In the genomic region with DNA sequence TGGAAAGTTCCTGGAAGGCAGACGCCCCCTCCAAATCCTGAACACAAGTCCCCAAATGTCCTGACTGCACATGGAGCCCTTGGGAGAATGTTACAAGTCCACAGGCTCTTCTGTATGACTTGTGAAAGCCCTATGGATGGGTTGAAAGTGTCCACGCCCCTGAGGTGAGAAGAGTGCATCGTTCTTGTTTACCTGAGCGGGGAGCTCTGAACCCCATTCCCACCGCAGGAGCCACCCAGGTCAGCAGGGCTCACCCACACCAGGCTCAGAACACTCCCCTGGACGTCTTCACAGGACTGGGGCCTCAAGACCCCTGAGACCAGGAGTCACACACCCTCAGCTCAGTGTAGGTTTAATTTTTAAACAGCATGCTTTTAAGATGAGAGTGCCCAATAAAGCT, we compare ENCODE assay signal across 1 cellular context.
TF ChIP-seq lines count a peak whose summit lies in the region.

No MANE protein-coding gene starts in this region.

TF ChIP-seq in GM23338, 12 proteins besides CTCF, POLR2A, EP300 and RAD21 (continued from another document):
- TF ChIP-seq ZNF114 (CRISPR knock-in tag; IDR thresholded peaks at IDR 0.05) = no peak
- no peak for TF ChIP-seq EZH2phosphoT487 (IDR thresholded peaks at IDR 0.05; ENCODE audit: unreplicated experiment)
TF ChIP-seq in GM23338: peak in this region for 0.
